ENCODE assay signal across 14 cellular contexts in the genomic region with DNA sequence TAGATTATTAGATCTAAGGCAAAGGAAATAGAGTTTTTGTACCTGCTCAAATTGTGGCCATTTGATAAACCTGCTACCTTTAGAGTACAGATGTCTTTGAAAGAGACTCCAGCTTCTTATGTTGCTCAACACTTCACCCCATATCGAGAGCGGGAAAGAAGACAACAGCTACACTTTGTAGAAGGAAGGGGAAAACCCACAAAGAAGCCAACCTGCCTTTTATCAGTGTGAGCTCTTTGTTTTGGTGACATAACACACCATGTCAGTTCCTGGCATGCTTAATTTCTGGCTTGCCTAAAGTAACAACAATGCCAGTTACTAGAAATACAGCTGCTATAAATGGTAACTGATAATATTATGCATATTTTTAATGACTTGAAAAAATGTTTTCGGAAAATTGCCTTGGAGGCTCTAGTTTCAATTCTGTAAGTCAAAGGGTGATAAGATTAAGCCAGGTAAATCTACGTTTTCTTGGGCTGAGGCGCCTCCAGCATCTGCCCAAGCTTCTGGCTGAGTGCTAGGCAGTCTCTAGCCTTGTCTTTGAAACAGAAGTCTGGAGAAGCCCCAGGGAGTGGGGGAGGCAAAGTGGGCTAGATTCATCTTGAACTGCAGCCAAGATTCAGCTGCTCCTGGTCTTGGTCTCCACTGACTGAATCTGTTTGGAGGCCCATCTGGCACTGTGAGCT.
DNase-seq lines count a peak whose midpoint lies in the region; ATAC-seq and TF ChIP-seq lines count a peak whose summit lies in the region.
"Had no signal": no experiment of that assay in that cellular context is flagged by ENCODE, and none has a peak within 500 bp of the region (broad histone marks: within the 10 kb centered on the region; RNA-seq: fewer than 3 reads in every experiment).

No MANE protein-coding gene starts in this region.

- ATAC-seq in activated CD4-positive, alpha-beta T cell treated with anti-CD3 and anti-CD28 coated beads for 36 hours: peak; percentile 82
- peak; percentile 90 to 92 for ATAC-seq in naive thymus-derived CD8-positive, alpha-beta T cell
- ATAC-seq in HG03045 (IDR thresholded peaks at IDR 0.05; ENCODE audit: unreplicated experiment): no peak
- no peak for ATAC-seq in HG02840 (IDR thresholded peaks at IDR 0.05; ENCODE audit: low FRiP score, unreplicated experiment)
- ATAC-seq: left colon, WTC11 had no signal

- no peaks in the 10 kb centered on the region for H3K9me2 ChIP-seq in MM.1S (replicated peaks; ENCODE audit: insufficient read depth, low read length)

- H3K9ac ChIP-seq in MM.1S (ENCODE audit: low read length): peak overlapping the region; percentile 7; the same call in 1 of the 2 replicates

- no peak overlapping the region for H3K4me3 ChIP-seq in MM.1S (ENCODE audit: low read length)
- H3K4me3 ChIP-seq: vagina had no signal

- peaks cover 33% of the 10 kb centered on the region for H3F3A ChIP-seq in MM.1S (ENCODE audit: insufficient read depth, low read length)

- peak overlapping the region; percentile 65; the same call in 1 of the 2 replicates for H3K27ac ChIP-seq in MM.1S (ENCODE audit: low read length)
- H3K27ac ChIP-seq: neutrophil, vagina had no signal

- peaks cover 47% of the 10 kb centered on the region for H3K4me1 ChIP-seq in MM.1S (ENCODE audit: low read length)
- H3K4me1 ChIP-seq: vagina had no signal

- no peak for TF ChIP-seq CTCF in MM.1S (IDR thresholded peaks at IDR 0.05; ENCODE audit: low read length)

- peaks cover 57% of the 10 kb centered on the region for H3K4me1 Mint-ChIP-seq in activated CD4-positive, alpha-beta T cell treated with anti-CD3 and anti-CD28 coated beads for 36 hours
- peaks cover 77% of the 10 kb centered on the region for H3K4me1 Mint-ChIP-seq in activated T-helper 1 cell treated with anti-CD3 and anti-CD28 coated beads, Interleukin-12 subunit alpha, Interleukin-12 subunit beta, Interleukin-2, Interleukin-4 antibody, amounts not matched to agents 30 ng/mL and 10 ng/mL and 1 ng/mL, durations not matched to agents 14 hours and 24 hours and 36 hours (ENCODE audit: low read depth)
- peaks cover 36 to 80% (median 71%) of the 10 kb centered on the region in 4 donors for H3K4me1 Mint-ChIP-seq in naive thymus-derived CD8-positive, alpha-beta T cell

- H3K27me3 Mint-ChIP-seq in activated CD4-positive, alpha-beta T cell treated with anti-CD3 and anti-CD28 coated beads for 36 hours: no peaks in the 10 kb centered on the region
- H3K27me3 Mint-ChIP-seq in activated T-helper 1 cell treated with anti-CD3 and anti-CD28 coated beads, Interleukin-12 subunit alpha, Interleukin-12 subunit beta, Interleukin-2, Interleukin-4 antibody, amounts not matched to agents 30 ng/mL and 10 ng/mL and 1 ng/mL, durations not matched to agents 14 hours and 24 hours and 36 hours (ENCODE audit: insufficient read depth): peaks cover 5% of the 10 kb centered on the region
- H3K27me3 Mint-ChIP-seq in naive thymus-derived CD8-positive, alpha-beta T cell: no peaks in the 10 kb centered on the region

- peak; percentile 42 for DNase-seq in activated CD4-positive, alpha-beta T cell treated with anti-CD3 and anti-CD28 coated beads for 36 hours
- no peak for DNase-seq in activated CD4-positive, alpha-beta T cell treated with anti-CD3 and anti-CD28 coated beads, Interleukin-2, amount 50 U/mL, for 48 hours
- peak; percentile 85 for DNase-seq in MM.1S
- DNase-seq in activated T-helper 1 cell treated with anti-CD3 and anti-CD28 coated beads, Interleukin-12 subunit alpha, Interleukin-12 subunit beta, Interleukin-2, Interleukin-4 antibody, amounts not matched to agents 30 ng/mL and 10 ng/mL and 1 ng/mL, durations not matched to agents 14 hours and 24 hours and 36 hours (ENCODE audit: low spot score): peak; percentile 54
- DNase-seq in naive thymus-derived CD8-positive, alpha-beta T cell: peak in 9 of 10 donors; percentile 17 to 88 (median 61)
- no peak for DNase-seq in effector CD8-positive, alpha-beta T cell (lab: John Stamatoyannopoulos, UW)
- DNase-seq: foreskin melanocyte, left colon, NCI-H345 had no signal

- H4K20me1 ChIP-seq in MM.1S (ENCODE audit: insufficient read depth, low read length): no peaks in the 10 kb centered on the region

- intact Hi-C loops in activated CD4-positive, alpha-beta T cell treated with anti-CD3 and anti-CD28 coated beads for 36 hours (cut with DNase I, micrococcal nuclease): loop anchor here (5.0 kb wide), 3 partner anchors 72 to 323 kb away; no protein-coding TSS in a partner anchor
- intact Hi-C loops in activated T-helper 1 cell treated with anti-CD3 and anti-CD28 coated beads, Interleukin-12 subunit alpha, Interleukin-12 subunit beta, Interleukin-2, Interleukin-4 antibody, amounts not matched to agents 30 ng/mL and 10 ng/mL and 1 ng/mL, durations not matched to agents 14 hours and 24 hours and 36 hours (cut with micrococcal nuclease): loop anchor here (1.0 to 5.0 kb wide), 5 partner anchors 9 to 323 kb away; no protein-coding TSS in a partner anchor

- no peaks in the 10 kb centered on the region for H3K9me3 ChIP-seq in MM.1S (replicated peaks; ENCODE audit: insufficient read depth, low read length)
- H3K9me3 ChIP-seq: neutrophil, vagina had no signal

- peak overlapping the region; percentile 10 for H3K4me3 Mint-ChIP-seq in activated CD4-positive, alpha-beta T cell treated with anti-CD3 and anti-CD28 coated beads for 36 hours
- H3K4me3 Mint-ChIP-seq in activated T-helper 1 cell treated with anti-CD3 and anti-CD28 coated beads, Interleukin-12 subunit alpha, Interleukin-12 subunit beta, Interleukin-2, Interleukin-4 antibody, amounts not matched to agents 30 ng/mL and 10 ng/mL and 1 ng/mL, durations not matched to agents 14 hours and 24 hours and 36 hours: peak overlapping the region; percentile 76
- peak overlapping the region; percentile 27 to 80 (median 65) for H3K4me3 Mint-ChIP-seq in naive thymus-derived CD8-positive, alpha-beta T cell
- H3K4me3 Mint-ChIP-seq: WTC11 had no signal

- H3K27me3 ChIP-seq in MM.1S (replicated peaks; ENCODE audit: insufficient read depth, low read length): no peaks in the 10 kb centered on the region
- H3K27me3 ChIP-seq: vagina had no signal

- POLR2A ChIA-PET in activated CD4-positive, alpha-beta T cell treated with anti-CD3 and anti-CD28 coated beads for 36 hours (lab: Charles Lee): interaction anchor here (0.7 to 0.8 kb wide), 2 partner anchors 12 to 37 kb away, joined by 3 read pairs; no protein-coding TSS in a partner anchor
- POLR2A ChIA-PET in naive thymus-derived CD8-positive, alpha-beta T cell (lab: Charles Lee): interaction anchor here (0.6 to 2.9 kb wide), 17 partner anchors 10 to 242 kb away, joined by 3 to 21 read pairs (median 4); partner anchors contain the start of gene LEF1

- no peaks in the 10 kb centered on the region for H3K79me2 ChIP-seq in MM.1S (ENCODE audit: low read length)

- peak overlapping the region; percentile 46 for H3K4me2 ChIP-seq in MM.1S (ENCODE audit: low read depth, low read length)

- CTCF ChIA-PET in activated CD4-positive, alpha-beta T cell treated with anti-CD3 and anti-CD28 coated beads for 36 hours (lab: Charles Lee): interaction anchor here (0.6 to 1.9 kb wide), 8 partner anchors 10 to 337 kb away, joined by 3 to 7 read pairs (median 4); no protein-coding TSS in a partner anchor

- no peaks in the 10 kb centered on the region for H3K9me3 Mint-ChIP-seq in activated CD4-positive, alpha-beta T cell treated with anti-CD3 and anti-CD28 coated beads for 36 hours (ENCODE audit: low read depth)
- H3K9me3 Mint-ChIP-seq in activated T-helper 1 cell treated with anti-CD3 and anti-CD28 coated beads, Interleukin-12 subunit alpha, Interleukin-12 subunit beta, Interleukin-2, Interleukin-4 antibody, amounts not matched to agents 30 ng/mL and 10 ng/mL and 1 ng/mL, durations not matched to agents 14 hours and 24 hours and 36 hours: no peaks in the 10 kb centered on the region
- no peaks in the 10 kb centered on the region for H3K9me3 Mint-ChIP-seq in naive thymus-derived CD8-positive, alpha-beta T cell
- H3K9me3 Mint-ChIP-seq: WTC11 had no signal

- no peaks in the 10 kb centered on the region for H3K36me3 ChIP-seq in MM.1S (replicated peaks; ENCODE audit: insufficient read depth, low read length)
- H3K36me3 ChIP-seq: neutrophil, vagina had no signal

- H3K36me3 Mint-ChIP-seq in activated CD4-positive, alpha-beta T cell treated with anti-CD3 and anti-CD28 coated beads for 36 hours (ENCODE audit: low read depth): no peaks in the 10 kb centered on the region
- peaks cover 6% of the 10 kb centered on the region for H3K36me3 Mint-ChIP-seq in activated T-helper 1 cell treated with anti-CD3 and anti-CD28 coated beads, Interleukin-12 subunit alpha, Interleukin-12 subunit beta, Interleukin-2, Interleukin-4 antibody, amounts not matched to agents 30 ng/mL and 10 ng/mL and 1 ng/mL, durations not matched to agents 14 hours and 24 hours and 36 hours (ENCODE audit: low read depth)
- H3K36me3 Mint-ChIP-seq in naive thymus-derived CD8-positive, alpha-beta T cell: no peaks in the 10 kb centered on the region
- H3K36me3 Mint-ChIP-seq: WTC11 had no signal

- H3K27ac Mint-ChIP-seq in activated CD4-positive, alpha-beta T cell treated with anti-CD3 and anti-CD28 coated beads for 36 hours: peak overlapping the region; percentile 79
- peak overlapping the region; percentile 30 for H3K27ac Mint-ChIP-seq in activated T-helper 1 cell treated with anti-CD3 and anti-CD28 coated beads, Interleukin-12 subunit alpha, Interleukin-12 subunit beta, Interleukin-2, Interleukin-4 antibody, amounts not matched to agents 30 ng/mL and 10 ng/mL and 1 ng/mL, durations not matched to agents 14 hours and 24 hours and 36 hours
- peak overlapping the region; percentile 87 to 99 (median 91) for H3K27ac Mint-ChIP-seq in naive thymus-derived CD8-positive, alpha-beta T cell
- H3K27ac Mint-ChIP-seq: WTC11 had no signal

- 0 out of 2 replicates have a peak overlapping the region, but pooled peaks have one; percentile 18 for H2AFZ ChIP-seq in MM.1S (ENCODE audit: low read length)

Comparison
In these comparisons a context has a peak if more than half of its experiments do, and no peak if none do; other contexts are left out.
1. DNase-seq: peak in activated CD4-positive, alpha-beta T cell treated with anti-CD3 and anti-CD28 coated beads for 36 hours (single experiment), MM.1S (single experiment), activated T-helper 1 cell treated with anti-CD3 and anti-CD28 coated beads, Interleukin-12 subunit alpha, Interleukin-12 subunit beta, Interleukin-2, Interleukin-4 antibody, amounts not matched to agents 30 ng/mL and 10 ng/mL and 1 ng/mL, durations not matched to agents 14 hours and 24 hours and 36 hours (single experiment) and naive thymus-derived CD8-positive, alpha-beta T cell (9 of 10); none in activated CD4-positive, alpha-beta T cell treated with anti-CD3 and anti-CD28 coated beads, Interleukin-2, amount 50 U/mL, for 48 hours (0 of 2) and effector CD8-positive, alpha-beta T cell (single experiment).
2. ATAC-seq: peak in activated CD4-positive, alpha-beta T cell treated with anti-CD3 and anti-CD28 coated beads for 36 hours (single experiment) and naive thymus-derived CD8-positive, alpha-beta T cell (2 of 2); none in HG03045 (single experiment) and HG02840 (single experiment).
3. H3K27ac Mint-ChIP-seq: peak in every context shown above with its lines; median percentile 91 in naive thymus-derived CD8-positive, alpha-beta T cell; 79 in activated CD4-positive, alpha-beta T cell treated with anti-CD3 and anti-CD28 coated beads for 36 hours; 30 in activated T-helper 1 cell treated with anti-CD3 and anti-CD28 coated beads, Interleukin-12 subunit alpha, Interleukin-12 subunit beta, Interleukin-2, Interleukin-4 antibody, amounts not matched to agents 30 ng/mL and 10 ng/mL and 1 ng/mL, durations not matched to agents 14 hours and 24 hours and 36 hours.
4. H3K4me3 Mint-ChIP-seq: peak in every context shown above with its lines; median percentile 76 in activated T-helper 1 cell treated with anti-CD3 and anti-CD28 coated beads, Interleukin-12 subunit alpha, Interleukin-12 subunit beta, Interleukin-2, Interleukin-4 antibody, amounts not matched to agents 30 ng/mL and 10 ng/mL and 1 ng/mL, durations not matched to agents 14 hours and 24 hours and 36 hours; 65 in naive thymus-derived CD8-positive, alpha-beta T cell; 10 in activated CD4-positive, alpha-beta T cell treated with anti-CD3 and anti-CD28 coated beads for 36 hours.